In the genomic region with DNA sequence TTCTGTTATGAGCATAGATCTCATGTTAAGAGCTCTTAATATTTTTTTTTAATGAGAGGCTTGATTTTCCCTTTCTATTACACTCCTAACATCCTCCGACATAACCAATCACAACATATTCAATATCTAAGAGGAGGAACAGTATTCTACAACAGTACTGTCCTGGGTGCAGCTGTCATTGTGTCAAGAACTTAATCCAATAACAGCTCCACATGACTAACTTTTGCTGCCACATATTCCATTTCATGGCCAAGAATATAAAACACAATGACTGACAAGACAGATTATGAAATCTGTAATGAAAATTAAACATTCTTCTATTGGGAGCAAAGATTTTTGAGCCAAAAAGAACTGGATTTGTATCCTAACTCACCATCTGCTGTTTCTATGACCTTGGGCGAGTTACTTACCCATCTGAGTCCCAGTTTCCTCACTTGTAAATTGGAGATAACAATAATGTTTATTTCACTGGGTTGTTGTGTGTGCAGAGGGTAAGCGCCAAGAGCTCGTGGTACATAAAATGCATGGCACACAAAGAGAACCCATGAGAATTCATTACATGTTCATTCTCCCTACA, we compare ENCODE assay signal across 13 cellular contexts.
DNase-seq lines count a peak whose midpoint lies in the region; ATAC-seq and TF ChIP-seq lines count a peak whose summit lies in the region.
"Had no signal": no experiment of that assay in that cellular context is flagged by ENCODE, and none has a peak within 500 bp of the region (broad histone marks: within the 10 kb centered on the region; RNA-seq: fewer than 3 reads in every experiment).

No MANE protein-coding gene starts in this region.

- peak overlapping the region in 1 of 2 donors; percentile 20 for H3K27ac ChIP-seq in right atrium auricular region

- no peak overlapping the region for H3K4me3 ChIP-seq in right atrium auricular region
- H3K4me3 ChIP-seq in MG63: no peak overlapping the region
- H3K4me3 ChIP-seq: GM12878 had no signal

- H3K9me3 ChIP-seq in right atrium auricular region (peaks cover 0 to 21% of the 10 kb centered on the region in 2 donors), MG63 (peaks cover 12% of the 10 kb centered on the region)

- TF ChIP-seq CTCF in right atrium auricular region (IDR thresholded peaks at IDR 0.05): no peak

- ATAC-seq in Right ventricle myocardium superior (ENCODE audit: poor library complexity) (peak; percentile 79), left cardiac atrium (peak; percentile 38), sciatic nerve (peak; percentile 78)
- ATAC-seq: GM12878, HCT116 had no signal

- DNase-seq in Right ventricle myocardium superior (no peak), right atrium auricular region (ENCODE audit: low spot score) (no peak), left cardiac atrium (no peak), sciatic nerve (ENCODE audit: low spot score) (no peak), NCI-H2196 (lab: John Stamatoyannopoulos, UW; ENCODE audit: unreplicated experiment) (no peak), MG63 (no peak), NCI-H187 (lab: John Stamatoyannopoulos, UW) (no peak)
- DNase-seq: 8988T; C1 segment of cervical spinal cord; CD4-positive, alpha-beta memory T cell; DMS79 had no signal

- peaks cover 0 to 8% of the 10 kb centered on the region in 2 donors for H3K4me1 ChIP-seq in right atrium auricular region

- intact Hi-C loops in Right ventricle myocardium superior (cut with DNase I): no loop called here
- intact Hi-C loops in left cardiac atrium (cut with DNase I): no loop called here
- intact Hi-C loops in sciatic nerve (cut with DNase I): no loop called here

- H3K27me3 ChIP-seq in right atrium auricular region (no peaks in the 10 kb centered on the region), MG63 (no peaks in the 10 kb centered on the region)

- no peaks in the 10 kb centered on the region for H3K36me3 ChIP-seq in right atrium auricular region
- H3K36me3 ChIP-seq in MG63: no peaks in the 10 kb centered on the region
